20 cellular contexts compared by ENCODE assay signal in the genomic region with DNA sequence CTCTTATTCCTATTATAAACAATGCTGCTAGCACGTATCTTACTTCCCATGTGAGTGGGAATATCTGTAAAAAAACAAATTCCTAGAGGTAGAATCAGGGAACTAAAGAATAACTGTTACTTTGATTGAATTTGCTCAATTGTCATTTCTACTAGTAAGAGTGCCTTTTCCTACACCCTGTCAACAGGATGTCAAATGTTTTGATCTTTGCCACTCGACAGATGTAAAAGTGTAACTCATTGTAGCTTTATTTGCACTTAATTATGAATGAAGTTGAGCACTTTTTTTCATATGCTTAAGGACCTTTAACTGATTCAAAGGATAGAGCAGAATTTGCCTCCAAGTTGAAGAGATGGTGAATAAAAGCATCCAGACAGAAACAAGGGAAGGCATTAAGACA.
"Had no signal": no experiment of that assay in that cellular context is flagged by ENCODE, and none has a peak within 500 bp of the region (broad histone marks: within the 10 kb centered on the region; RNA-seq: fewer than 3 reads in every experiment).

No MANE protein-coding gene starts in this region.

- DNase-seq: activated CD4-positive, CD25-positive, alpha-beta regulatory T cell treated with anti-CD3 and anti-CD28 coated beads, Interleukin-2, amount 50 U/mL, for 72 hours; activated naive CD4-positive, alpha-beta T cell; activated T-cell treated with anti-CD3 and anti-CD28 coated beads, Interleukin-2, amount 50 U/mL, for 1 hour; adrenal gland; brain microvascular endothelial cell; cortex of kidney; endodermal cell; esophagus squamous epithelium; heart left ventricle; left colon; sigmoid colon; stimulated activated CD4-positive, alpha-beta T cell treated with anti-CD3 and anti-CD28 coated beads, Interleukin-15, amount 100 ng/mL, for 24 hours; transverse colon; WERI-Rb-1 had no signal

- H3K27me3 Mint-ChIP-seq: memory B cell; stimulated activated memory B cell treated with anti-CD40 and anti-IgM and Interleukin-4, amounts not matched to agents 10 μg/mL and 1 μg/mL and 100 μg/mL, for 72 hours had no signal

- H3K36me3 ChIP-seq: adrenal gland, brain microvascular endothelial cell had no signal

- H3K9me3 ChIP-seq: adrenal gland, ascending aorta, esophagus squamous epithelium, heart left ventricle, sigmoid colon, transverse colon had no signal

- H3K27me3 ChIP-seq: adrenal gland, ascending aorta, brain microvascular endothelial cell, esophagus squamous epithelium, heart left ventricle, neural progenitor cell, sigmoid colon, transverse colon had no signal

- H3K9me3 Mint-ChIP-seq: activated T-helper 2 cell treated with anti-CD3 and anti-CD28 coated beads, Interferon-gamma antibody, Interleukin-2, Interleukin-4, amounts not matched to agents 10 μg/mL and 5 μg/mL and 100 μg/mL, durations not matched to agents 14 hours and 24 hours and 36 hours; endodermal cell; memory B cell; neural progenitor cell; stimulated activated memory B cell treated with anti-CD40 and anti-IgM and Interleukin-4, amounts not matched to agents 10 μg/mL and 1 μg/mL and 100 μg/mL, for 72 hours had no signal

- H2AFZ ChIP-seq: neural progenitor cell had no signal

- H3K4me3 ChIP-seq: adrenal gland, ascending aorta, esophagus squamous epithelium, heart left ventricle, neural progenitor cell, sigmoid colon, smooth muscle cell, transverse colon had no signal

- H3K4me3 Mint-ChIP-seq: endodermal cell; memory B cell; neural progenitor cell; stimulated activated memory B cell treated with anti-CD40 and anti-IgM and Interleukin-4, amounts not matched to agents 10 μg/mL and 1 μg/mL and 100 μg/mL, for 72 hours had no signal

- H3K27ac ChIP-seq: adrenal gland, ascending aorta, brain microvascular endothelial cell, esophagus squamous epithelium, heart left ventricle, neural progenitor cell, sigmoid colon, transverse colon, WERI-Rb-1 had no signal

- H3K27ac Mint-ChIP-seq: activated T-helper 2 cell treated with anti-CD3 and anti-CD28 coated beads, Interferon-gamma antibody, Interleukin-2, Interleukin-4, amounts not matched to agents 10 μg/mL and 5 μg/mL and 100 μg/mL, durations not matched to agents 14 hours and 24 hours and 36 hours; endodermal cell; neural progenitor cell; stimulated activated memory B cell treated with anti-CD40 and anti-IgM and Interleukin-4, amounts not matched to agents 10 μg/mL and 1 μg/mL and 100 μg/mL, for 72 hours had no signal

- ATAC-seq: heart left ventricle; left colon; stimulated activated memory B cell treated with anti-CD40 and anti-IgM and Interleukin-4, amounts not matched to agents 10 μg/mL and 1 μg/mL and 100 μg/mL, for 72 hours had no signal

- H3K9ac ChIP-seq: neural progenitor cell had no signal

- H3K4me2 ChIP-seq: neural progenitor cell, smooth muscle cell had no signal
